ENCODE assay signal across 1 cellular context in genomic region chr10:34116220-34116623, GRCh38.
TF ChIP-seq lines count a peak whose summit lies in the region.

No MANE protein-coding gene starts in this region.

TF ChIP-seq in HepG2, 621 proteins besides CTCF, POLR2A, EP300 and RAD21 (continued from another document and continues in another):
- TF ChIP-seq GLMP (CRISPR knock-in tag; IDR thresholded peaks at IDR 0.05; ENCODE audit: borderline replicate concordance) (no peak), ZNF350 (CRISPR knock-in tag; IDR thresholded peaks at IDR 0.05; ENCODE audit: borderline replicate concordance, low read depth) (no peak), ZFAT (CRISPR knock-in tag; conservative IDR thresholded peaks at IDR 0.05) (no peak), BHLHE40 (IDR thresholded peaks at IDR 0.05; ENCODE audit: low read length) (no peak), ARNTL (CRISPR knock-in tag; IDR thresholded peaks at IDR 0.05) (no peak; the same call in 1 of the 2 replicates), ZNF691 (CRISPR knock-in tag; IDR thresholded peaks at IDR 0.05; ENCODE audit: borderline replicate concordance, low read depth) (no peak), ZNF335 (CRISPR knock-in tag; IDR thresholded peaks at IDR 0.05) (no peak), ZNF704 (CRISPR knock-in tag; IDR thresholded peaks at IDR 0.05; ENCODE audit: borderline replicate concordance) (no peak), CBFB (CRISPR knock-in tag; IDR thresholded peaks at IDR 0.05) (no peak), NFIC (IDR thresholded peaks at IDR 0.05; ENCODE audit: low read length) (peak; percentile 58; the same call in 1 of the 2 replicates), THYN1 (CRISPR knock-in tag; IDR thresholded peaks at IDR 0.05; ENCODE audit: borderline replicate concordance, low read depth) (no peak), ZSCAN30 (CRISPR knock-in tag; IDR thresholded peaks at IDR 0.05) (no peak), MAFK (conservative IDR thresholded peaks at IDR 0.05 in 1 of 2, IDR thresholded peaks at IDR 0.05 in 1 of 2; ENCODE audit: low read length in 2 of 2) (no peak), ZNF564 (CRISPR knock-in tag; IDR thresholded peaks at IDR 0.05) (no peak), RARA (CRISPR knock-in tag; IDR thresholded peaks at IDR 0.05) (peak; percentile 95), CBX5 (CRISPR knock-in tag; IDR thresholded peaks at IDR 0.05; ENCODE audit: borderline replicate concordance) (0 out of 2 replicates have a peak, but pooled peaks have one; percentile 35), ZNF709 (CRISPR knock-in tag; IDR thresholded peaks at IDR 0.05) (no peak), ZBTB1 (CRISPR knock-in tag; IDR thresholded peaks at IDR 0.05; ENCODE audit: borderline replicate concordance) (no peak), THAP9 (CRISPR knock-in tag; IDR thresholded peaks at IDR 0.05; ENCODE audit: borderline replicate concordance) (no peak), MXI1 (IDR thresholded peaks at IDR 0.05; ENCODE audit: borderline replicate concordance, low read depth, low read length) (no peak), CHD2 (IDR thresholded peaks at IDR 0.05; ENCODE audit: low read depth, low read length) (no peak), TGIF2 (CRISPR knock-in tag; IDR thresholded peaks at IDR 0.05) (no peak), ZNF570 (CRISPR knock-in tag; IDR thresholded peaks at IDR 0.05; ENCODE audit: borderline replicate concordance) (no peak), ZNF20 (CRISPR knock-in tag; IDR thresholded peaks at IDR 0.05) (no peak), ZBTB49 (CRISPR knock-in tag; IDR thresholded peaks at IDR 0.05; ENCODE audit: borderline replicate concordance) (no peak), GMEB2 (CRISPR knock-in tag; IDR thresholded peaks at IDR 0.05; ENCODE audit: low read depth) (no peak), ZXDC (CRISPR knock-in tag; IDR thresholded peaks at IDR 0.05) (no peak), LRRFIP1 (CRISPR knock-in tag; conservative IDR thresholded peaks at IDR 0.05) (no peak), ZNF597 (CRISPR knock-in tag; IDR thresholded peaks at IDR 0.05) (no peak), ZNF136 (CRISPR knock-in tag; IDR thresholded peaks at IDR 0.05; ENCODE audit: low read depth) (no peak), SP4 (CRISPR knock-in tag; IDR thresholded peaks at IDR 0.05) (no peak), HMGXB4 (CRISPR knock-in tag; IDR thresholded peaks at IDR 0.05; ENCODE audit: borderline replicate concordance in 1 of 2, low read depth in 1 of 2) (no peak), CEBPB (IDR thresholded peaks at IDR 0.05; ENCODE audit: borderline replicate concordance, low read depth, low read length) (no peak)
